ENCODE assay signal across 2 cellular contexts in genomic region chr20:37925265-37926165, GRCh38.
TF ChIP-seq lines count a peak whose summit lies in the region.

No MANE protein-coding gene starts in this region.

TF ChIP-seq in HEK293, 187 proteins besides CTCF, POLR2A, EP300 and RAD21 (continued from another document):
- TF ChIP-seq, protein P1, sequence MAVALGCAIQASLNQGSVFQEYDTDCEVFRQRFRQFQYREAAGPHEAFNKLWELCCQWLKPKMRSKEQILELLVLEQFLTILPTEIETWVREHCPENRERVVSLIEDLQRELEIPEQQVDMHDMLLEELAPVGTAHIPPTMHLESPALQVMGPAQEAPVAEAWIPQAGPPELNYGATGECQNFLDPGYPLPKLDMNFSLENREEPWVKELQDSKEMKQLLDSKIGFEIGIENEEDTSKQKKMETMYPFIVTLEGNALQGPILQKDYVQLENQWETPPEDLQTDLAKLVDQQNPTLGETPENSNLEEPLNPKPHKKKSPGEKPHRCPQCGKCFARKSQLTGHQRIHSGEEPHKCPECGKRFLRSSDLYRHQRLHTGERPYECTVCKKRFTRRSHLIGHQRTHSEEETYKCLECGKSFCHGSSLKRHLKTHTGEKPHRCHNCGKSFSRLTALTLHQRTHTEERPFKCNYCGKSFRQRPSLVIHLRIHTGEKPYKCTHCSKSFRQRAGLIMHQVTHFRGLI (tag by site-specific recombination; IDR thresholded peaks at IDR 0.05), result 0 out of 2 replicates have a peak, but pooled peaks have one; percentile 50

TF ChIP-seq in K562, 482 proteins besides CTCF, POLR2A, EP300 and RAD21 (continued from another document):
- no peak for TF ChIP-seq ZNF586 (CRISPR knock-in tag; conservative IDR thresholded peaks at IDR 0.05)
- TF ChIP-seq ZBTB7A (IDR thresholded peaks at IDR 0.05; ENCODE audit: borderline replicate concordance, control insufficient read depth, low read depth, low read length), result no peak
- TF ChIP-seq, protein P2, sequence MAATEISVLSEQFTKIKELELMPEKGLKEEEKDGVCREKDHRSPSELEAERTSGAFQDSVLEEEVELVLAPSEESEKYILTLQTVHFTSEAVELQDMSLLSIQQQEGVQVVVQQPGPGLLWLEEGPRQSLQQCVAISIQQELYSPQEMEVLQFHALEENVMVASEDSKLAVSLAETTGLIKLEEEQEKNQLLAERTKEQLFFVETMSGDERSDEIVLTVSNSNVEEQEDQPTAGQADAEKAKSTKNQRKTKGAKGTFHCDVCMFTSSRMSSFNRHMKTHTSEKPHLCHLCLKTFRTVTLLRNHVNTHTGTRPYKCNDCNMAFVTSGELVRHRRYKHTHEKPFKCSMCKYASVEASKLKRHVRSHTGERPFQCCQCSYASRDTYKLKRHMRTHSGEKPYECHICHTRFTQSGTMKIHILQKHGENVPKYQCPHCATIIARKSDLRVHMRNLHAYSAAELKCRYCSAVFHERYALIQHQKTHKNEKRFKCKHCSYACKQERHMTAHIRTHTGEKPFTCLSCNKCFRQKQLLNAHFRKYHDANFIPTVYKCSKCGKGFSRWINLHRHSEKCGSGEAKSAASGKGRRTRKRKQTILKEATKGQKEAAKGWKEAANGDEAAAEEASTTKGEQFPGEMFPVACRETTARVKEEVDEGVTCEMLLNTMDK (IDR thresholded peaks at IDR 0.05; ENCODE audit: borderline replicate concordance, insufficient read depth, low read depth, low read length, poor library complexity, severe bottlenecking), result no peak
- peak; percentile 89 for TF ChIP-seq ZFP36 (IDR thresholded peaks at IDR 0.05; ENCODE audit: low read depth, low read length, partially characterized antibody)
- no peak for TF ChIP-seq ATF7 (IDR thresholded peaks at IDR 0.05)
- 0 out of 4 replicates have a peak, but pooled peaks of 1 of the 2 experiments have one; percentile 10 for TF ChIP-seq KDM1A (IDR thresholded peaks at IDR 0.05)
- TF ChIP-seq, protein P3, sequence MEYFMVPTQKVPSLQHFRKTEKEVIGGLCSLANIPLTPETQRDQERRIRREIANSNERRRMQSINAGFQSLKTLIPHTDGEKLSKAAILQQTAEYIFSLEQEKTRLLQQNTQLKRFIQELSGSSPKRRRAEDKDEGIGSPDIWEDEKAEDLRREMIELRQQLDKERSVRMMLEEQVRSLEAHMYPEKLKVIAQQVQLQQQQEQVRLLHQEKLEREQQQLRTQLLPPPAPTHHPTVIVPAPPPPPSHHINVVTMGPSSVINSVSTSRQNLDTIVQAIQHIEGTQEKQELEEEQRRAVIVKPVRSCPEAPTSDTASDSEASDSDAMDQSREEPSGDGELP (CRISPR knock-in tag; IDR thresholded peaks at IDR 0.05; ENCODE audit: borderline replicate concordance), result no peak
- no peak for TF ChIP-seq GTF2E2 (tag; IDR thresholded peaks at IDR 0.05)
- TF ChIP-seq ZNF24 (IDR thresholded peaks at IDR 0.05), result no peak
